In the genomic region with DNA sequence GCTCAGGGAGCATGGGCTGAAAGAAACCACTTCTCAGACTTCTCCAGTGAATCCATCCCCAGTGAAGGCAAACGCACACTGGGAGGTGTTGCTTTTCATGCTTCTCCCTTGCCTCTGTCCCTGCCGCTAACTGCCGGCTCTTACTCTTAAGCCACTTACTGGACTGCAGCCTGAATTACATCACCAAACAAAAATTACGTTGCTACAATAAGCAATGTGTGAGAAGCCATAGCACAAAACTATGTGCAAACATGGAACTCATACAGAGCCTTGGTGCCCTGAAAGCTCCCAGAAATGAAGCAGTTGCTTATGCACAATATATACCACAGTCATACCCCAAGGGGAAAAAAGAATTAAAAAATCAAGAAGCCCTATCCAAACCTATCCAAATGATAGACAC, we compare ENCODE assay signal across 26 cellular contexts.
"Had no signal": no experiment of that assay in that cellular context is flagged by ENCODE, and none has a peak within 500 bp of the region (broad histone marks: within the 10 kb centered on the region; RNA-seq: fewer than 3 reads in every experiment).

No MANE protein-coding gene starts in this region.

- H3K36me3 Mint-ChIP-seq: activated CD4-positive, alpha-beta memory T cell treated with anti-CD3 and anti-CD28 coated beads for 36 hours; naive thymus-derived CD8-positive, alpha-beta T cell had no signal

- H3K4me3 Mint-ChIP-seq: activated CD4-positive, alpha-beta memory T cell treated with anti-CD3 and anti-CD28 coated beads for 36 hours; activated CD4-positive, alpha-beta T cell treated with anti-CD3 and anti-CD28 coated beads, Interleukin-2, amount 10 ng/mL, durations not matched to agents 24 days and 14 days; naive thymus-derived CD8-positive, alpha-beta T cell; neural progenitor cell; T-helper 17 cell had no signal

- H3K9me3 Mint-ChIP-seq: activated CD4-positive, alpha-beta T cell treated with anti-CD3 and anti-CD28 coated beads, Interleukin-2, amount 10 ng/mL, durations not matched to agents 24 days and 14 days had no signal

- ATAC-seq: esophagus mucosa; left colon; naive thymus-derived CD8-positive, alpha-beta T cell; right cardiac atrium; T-helper 17 cell had no signal

- DNase-seq: activated CD4-positive, alpha-beta memory T cell treated with anti-CD3 and anti-CD28 coated beads for 36 hours; activated CD4-positive, alpha-beta T cell treated with anti-CD3 and anti-CD28 coated beads, Interleukin-2, amount 10 ng/mL, durations not matched to agents 24 days and 14 days; activated CD4-positive, CD25-positive, alpha-beta regulatory T cell treated with anti-CD3 and anti-CD28 coated beads, Interleukin-2, amount 50 U/mL, for 72 hours; activated CD8-positive, alpha-beta memory T cell treated with anti-CD3 and anti-CD28 coated beads, Interleukin-2, amount 50 U/mL, for 4 hours; activated gamma-delta T cell; activated naive CD4-positive, alpha-beta T cell treated with anti-CD3 and anti-CD28 coated beads, Interleukin-2, amount 50 U/mL, for 16 hours; activated T-cell treated with anti-CD3 and anti-CD28 coated beads, Interleukin-2, amount 50 U/mL, for 1 hour; anterior cingulate cortex; caudate nucleus; cortex of kidney; foreskin fibroblast; head of caudate nucleus; hippocampal formation; kidney; left colon; mesenchymal stem cell; naive thymus-derived CD8-positive, alpha-beta T cell; right cardiac atrium; spleen; stimulated activated CD4-positive, alpha-beta T cell treated with anti-CD3 and anti-CD28 coated beads, Interleukin-2, amount 100 ng/mL, for 48 hours; stimulated activated naive CD4-positive, alpha-beta T cell treated with Interleukin-2 at 50 U/mL for 16 hours; T-helper 17 cell; T1000 had no signal

- H3K4me3 ChIP-seq: neural progenitor cell, spleen, tibial nerve had no signal

- H3K27ac Mint-ChIP-seq: activated CD4-positive, alpha-beta memory T cell treated with anti-CD3 and anti-CD28 coated beads for 36 hours; activated CD4-positive, alpha-beta T cell treated with anti-CD3 and anti-CD28 coated beads, Interleukin-2, amount 10 ng/mL, durations not matched to agents 24 days and 14 days; naive thymus-derived CD8-positive, alpha-beta T cell; neural progenitor cell; T-helper 17 cell had no signal

- H3K4me1 Mint-ChIP-seq: activated CD4-positive, alpha-beta T cell treated with anti-CD3 and anti-CD28 coated beads, Interleukin-2, amount 10 ng/mL, durations not matched to agents 24 days and 14 days; naive thymus-derived CD8-positive, alpha-beta T cell; T-helper 17 cell had no signal
